In genomic region chr3:64059484-64059883, GRCh38 we compare ENCODE assay signal across 1 cellular context.
TF ChIP-seq lines count a peak whose summit lies in the region.

No MANE protein-coding gene starts in this region.

TF ChIP-seq in IMR-90, 13 proteins besides CTCF, POLR2A, EP300 and RAD21 (continued from another document):
- TF ChIP-seq RCOR1 (IDR thresholded peaks at IDR 0.05; ENCODE audit: insufficient replicate concordance, low read length) (no peak), USF2 (IDR thresholded peaks at IDR 0.05; ENCODE audit: low read depth, low read length) (no peak)
